Comparison of ENCODE assay signal across 8 cellular contexts in genomic region chr9:95511232-95511951, GRCh38. TPM values are rescaled to one million over a fixed set of nuclear protein-coding genes. Genes with fewer than 3 reads are reported as not detected.
A peak's percentile ranks its signal among the peaks of the same experiment; 100 is the strongest.
DNase-seq lines count a peak whose midpoint lies in the region; ATAC-seq, FAIRE-seq and TF ChIP-seq lines count a peak whose summit lies in the region.

No MANE protein-coding gene starts in this region.

- H3K36me3 ChIP-seq in esophagus muscularis mucosa, result no peaks in the 10 kb centered on the region
- no peaks in the 10 kb centered on the region for H3K36me3 ChIP-seq in aorta (ENCODE audit: control insufficient read depth in 1 of 2, insufficient read depth in 2 of 2, low read length in 1 of 2)

- H3K27me3 ChIP-seq in esophagus muscularis mucosa, result peaks cover 0 to 14% (median 5%) of the 10 kb centered on the region in 4 donors
- H3K27me3 ChIP-seq in aorta (ENCODE audit: control insufficient read depth in 1 of 2, insufficient read depth in 2 of 2, low read length in 1 of 2), result no peaks in the 10 kb centered on the region

- intact Hi-C loops in esophagus muscularis mucosa (cut with DNase I) (loop anchor here (1.0 to 5.0 kb wide), 2 partner anchors 194 to 706 kb away; partner anchors contain the start of gene FANCC), aorta (cut with DNase I) (loop anchor here (10.0 kb wide), 3 partner anchors 113 to 363 kb away; partner anchors contain the start of gene ERCC6L2 (in 1 of the 2))

- H3K4me1 Mint-ChIP-seq in activated T-cell treated with anti-CD3 and anti-CD28 coated beads, Interleukin-2, amount 50 U/mL, for 24 hours (ENCODE audit: low read depth), result peaks cover 51% of the 10 kb centered on the region
- peaks cover 39 to 42% of the 10 kb centered on the region in 2 donors for H3K4me1 Mint-ChIP-seq in natural killer cell treated with Interleukin-12 subunit alpha and Interleukin-12 subunit beta and Interleukin-15 and Interleukin-18, amount 100 ng/mL, for 72 hours (ENCODE audit: low read depth in 2 of 2)

- H3K27ac ChIP-seq in esophagus muscularis mucosa (replicated peaks in 1 of 4), result peak overlapping the region; percentile 87 to 94 (median 94)
- H3K27ac ChIP-seq in aorta (ENCODE audit: low read depth in 1 of 2, low read length in 2 of 2), result peak overlapping the region in 1 of 2 donors; percentile 62

- H3K4me3 Mint-ChIP-seq in activated T-cell treated with anti-CD3 and anti-CD28 coated beads, Interleukin-2, amount 50 U/mL, for 24 hours, result peak overlapping the region; percentile 90
- peak overlapping the region; percentile 86 for H3K4me3 Mint-ChIP-seq in natural killer cell treated with Interleukin-12 subunit alpha and Interleukin-12 subunit beta and Interleukin-15 and Interleukin-18, amount 100 ng/mL, for 72 hours

- TF ChIP-seq POLR2A in esophagus muscularis mucosa (IDR thresholded peaks at IDR 0.05; ENCODE audit: low read depth), result no peak

- TF ChIP-seq CTCF in esophagus muscularis mucosa (IDR thresholded peaks at IDR 0.05), result no peak

- H3K9me3 ChIP-seq in esophagus muscularis mucosa (no peaks in the 10 kb centered on the region), aorta (ENCODE audit: control insufficient read depth, low read length) (no peaks in the 10 kb centered on the region)

- peaks cover 27 to 38% (median 34%) of the 10 kb centered on the region in 4 donors for H3K4me1 ChIP-seq in esophagus muscularis mucosa
- no peaks in the 10 kb centered on the region for H3K4me1 ChIP-seq in aorta (ENCODE audit: control insufficient read depth in 1 of 2, insufficient read depth in 2 of 2, low read length in 2 of 2)

- H3K4me3 ChIP-seq in esophagus muscularis mucosa, result peak overlapping the region; percentile 80 to 94 (median 88)
- H3K4me3 ChIP-seq in aorta (ENCODE audit: low read length in 2 of 2), result peak overlapping the region; percentile 65 to 74

- TF ChIP-seq EP300 in esophagus muscularis mucosa (IDR thresholded peaks at IDR 0.05), result no peak

- H3K27me3 Mint-ChIP-seq in activated T-cell treated with anti-CD3 and anti-CD28 coated beads, Interleukin-2, amount 50 U/mL, for 24 hours, result peaks cover 21% of the 10 kb centered on the region
- H3K27me3 Mint-ChIP-seq in natural killer cell treated with Interleukin-12 subunit alpha and Interleukin-12 subunit beta and Interleukin-15 and Interleukin-18, amount 100 ng/mL, for 72 hours, result peaks cover 11 to 15% of the 10 kb centered on the region in 2 donors

- in situ Hi-C loops in ACHN (cut with HindIII; ENCODE audit: low pct_ligation_motif_present, low pct_unique_long_range_greater_than_20kb, low sequenced_read_pairs), result no loop called here

- 3% methylated on average over 34 of the region's 34 CpGs for WGBS in esophagus muscularis mucosa
- 1 to 2% methylated on average over 32 to 34 of the region's 34 CpGs for WGBS in aorta, 2 donors

- H3K9me3 Mint-ChIP-seq in activated T-cell treated with anti-CD3 and anti-CD28 coated beads, Interleukin-2, amount 50 U/mL, for 24 hours, result no peaks in the 10 kb centered on the region
- H3K9me3 Mint-ChIP-seq in natural killer cell treated with Interleukin-12 subunit alpha and Interleukin-12 subunit beta and Interleukin-15 and Interleukin-18, amount 100 ng/mL, for 72 hours, result no peaks in the 10 kb centered on the region

- peak overlapping the region; percentile 95 for H3K27ac Mint-ChIP-seq in activated T-cell treated with anti-CD3 and anti-CD28 coated beads, Interleukin-2, amount 50 U/mL, for 24 hours
- peak overlapping the region; percentile 71 to 73 for H3K27ac Mint-ChIP-seq in natural killer cell treated with Interleukin-12 subunit alpha and Interleukin-12 subunit beta and Interleukin-15 and Interleukin-18, amount 100 ng/mL, for 72 hours

- DNase-seq in ACHN (peak; percentile 64), GM19239 (ENCODE audit: insufficient read length, low spot score) (no peak), NCI-H460 (ENCODE audit: extremely low read depth, low read depth) (peak; percentile 19), esophagus muscularis mucosa (ENCODE audit: extremely low spot score) (no peak), aorta (peak in 1 of 2 donors; percentile 72), mesenteric fat pad (ENCODE audit: low spot score) (no peak)
- no peak for DNase-seq in activated T-cell treated with anti-CD3 and anti-CD28 coated beads, Interleukin-2, amount 50 U/mL, for 24 hours
- DNase-seq in natural killer cell treated with Interleukin-12 subunit alpha and Interleukin-12 subunit beta and Interleukin-15 and Interleukin-18, amount 100 ng/mL, for 72 hours (ENCODE audit: low spot score), result no peak

- peak; percentile 21 for FAIRE-seq in GM19239 (lab: Jason Lieb, UNC)

- H3K36me3 Mint-ChIP-seq in activated T-cell treated with anti-CD3 and anti-CD28 coated beads, Interleukin-2, amount 50 U/mL, for 24 hours (ENCODE audit: low read depth), result peaks cover 10% of the 10 kb centered on the region
- no peaks in the 10 kb centered on the region for H3K36me3 Mint-ChIP-seq in natural killer cell treated with Interleukin-12 subunit alpha and Interleukin-12 subunit beta and Interleukin-15 and Interleukin-18, amount 100 ng/mL, for 72 hours

- peak in 1 of 2 donors; percentile 4 for ATAC-seq in natural killer cell treated with Interleukin-12 subunit alpha and Interleukin-12 subunit beta and Interleukin-15 and Interleukin-18, amount 100 ng/mL, for 72 hours
- no peak for ATAC-seq in aorta (ENCODE audit: low FRiP score)

RNA-seq across cellular contexts. Expression of gene PTCH1, which starts 5.4 kb away (rescaled TPM):
- total RNA-seq in NCI-H460 (2014; rRNA removed; shearing (Covaris generic)), result 2.4 and 2.7 TPM in 2 replicates
- polyA plus RNA-seq in NCI-H460 (2014; cell fraction: nucleus; rRNA removed), result 2.1 and 2.9 TPM in 2 replicates
- 10 to 100 TPM; 10.8 to 25.1 (median 16.9) TPM for total RNA-seq in esophagus muscularis mucosa
- total RNA-seq in natural killer cell treated with Interleukin-12 subunit alpha and Interleukin-12 subunit beta and Interleukin-15 and Interleukin-18, amount 100 ng/mL, for 72 hours, result 10 to 100 TPM; 15.2 to 15.9 TPM
- total RNA-seq in aorta, result 10 to 100 TPM in 1 of 2 donors, 1 to 10 TPM in 1; 9.0 to 36.0 TPM
- polyA plus RNA-seq in aorta, result 10 to 100 TPM in 1 of 2 donors, 1 to 10 TPM in 1; 5.1 to 11.0 TPM
- total RNA-seq in mesenteric fat pad, result 12.5 TPM

Comparison
In these comparisons a context has a peak if more than half of its experiments do, and no peak if none do; other contexts are left out.
1. DNase-seq: peak in ACHN (single experiment) and NCI-H460 (single experiment); none in GM19239 (single experiment), activated T-cell treated with anti-CD3 and anti-CD28 coated beads, Interleukin-2, amount 50 U/mL, for 24 hours (single experiment), esophagus muscularis mucosa (single experiment), natural killer cell treated with Interleukin-12 subunit alpha and Interleukin-12 subunit beta and Interleukin-15 and Interleukin-18, amount 100 ng/mL, for 72 hours (single experiment) and mesenteric fat pad (single experiment).